17 cellular contexts compared by ENCODE assay signal in the genomic region with DNA sequence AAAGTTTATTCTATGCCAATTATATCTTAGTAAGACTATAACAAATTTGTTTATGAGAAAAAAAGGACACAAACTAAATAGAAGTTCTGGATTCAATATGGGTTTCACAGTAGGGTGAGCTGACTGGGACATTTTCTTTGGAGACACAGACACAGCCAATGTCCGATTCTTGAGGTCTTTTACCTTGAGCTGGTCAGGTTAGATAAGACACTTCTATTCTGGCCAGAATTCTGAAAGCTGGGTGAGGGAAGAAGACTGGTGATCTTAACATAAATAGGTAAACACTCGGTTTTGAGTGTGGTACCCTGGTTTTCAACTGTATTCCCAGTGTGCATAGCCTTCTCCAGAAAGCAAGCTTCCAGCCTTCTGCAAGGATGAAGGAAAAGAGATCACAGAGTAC. TPM values are rescaled to one million over a fixed set of nuclear protein-coding genes. Genes with fewer than 3 reads are reported as not detected.
DNase-seq lines count a peak whose midpoint lies in the region; ATAC-seq, FAIRE-seq and TF ChIP-seq lines count a peak whose summit lies in the region.
"Had no signal": no experiment of that assay in that cellular context is flagged by ENCODE, and none has a peak within 500 bp of the region (broad histone marks: within the 10 kb centered on the region; RNA-seq: fewer than 3 reads in every experiment).

No MANE protein-coding gene starts in this region.

- H3K36me3 Mint-ChIP-seq in T-helper 17 cell (ENCODE audit: low read depth) (peaks cover 6% of the 10 kb centered on the region), memory B cell (peaks cover 15% of the 10 kb centered on the region), WTC11 (no peaks in the 10 kb centered on the region)
- no peaks in the 10 kb centered on the region for H3K36me3 Mint-ChIP-seq in CD4-positive, alpha-beta T cell (ENCODE audit: low read depth)

- ATAC-seq in T-helper 17 cell (no peak), memory B cell (ENCODE audit: low read depth) (no peak), WTC11 (no peak), GM19328 (IDR thresholded peaks at IDR 0.05; ENCODE audit: unreplicated experiment) (no peak)
- no peak for ATAC-seq in CD4-positive, alpha-beta T cell (ENCODE audit: poor library complexity)
- ATAC-seq: A549, HepG2 had no signal

- no peak overlapping the region for H3K27ac ChIP-seq in CD4-positive, alpha-beta T cell (ENCODE audit: low read depth, low read length)
- H3K27ac ChIP-seq: A549; BLaER1 treated with 17β-estradiol and CSF1 and Interleukin-3, amounts not matched to agents 10 nM and 100 nM had no signal

- H3K4me1 Mint-ChIP-seq in T-helper 17 cell (peaks cover 58% of the 10 kb centered on the region), memory B cell (peaks cover 58% of the 10 kb centered on the region), WTC11 (peaks cover 33% of the 10 kb centered on the region)
- peaks cover 88% of the 10 kb centered on the region for H3K4me1 Mint-ChIP-seq in CD4-positive, alpha-beta T cell (ENCODE audit: low read depth)

- FAIRE-seq in H54 (lab: Jason Lieb, UNC), result peak; percentile 50
- FAIRE-seq: A549, GM18507, H1, HepG2 had no signal

- H3K9me3 Mint-ChIP-seq in memory B cell (no peaks in the 10 kb centered on the region), WTC11 (no peaks in the 10 kb centered on the region)
- no peaks in the 10 kb centered on the region for H3K9me3 Mint-ChIP-seq in CD4-positive, alpha-beta T cell

- TF ChIP-seq POLR2A in H54 (IDR thresholded peaks at IDR 0.05; ENCODE audit: low read depth, low read length), result no peak

- intact Hi-C loops in CD4-positive, alpha-beta T cell (cut with DNase I, micrococcal nuclease), result loop anchor here in 1 of 2 experiments (5.0 kb wide), 2 partner anchors 46 to 61 kb away; no protein-coding TSS in a partner anchor

- TF ChIP-seq CTCF in CD4-positive, alpha-beta T cell (IDR thresholded peaks at IDR 0.05), result no peak
- no peak for TF ChIP-seq CTCF in WTC11 (IDR thresholded peaks at IDR 0.05)

- H3K9me3 ChIP-seq in T-helper 17 cell (ENCODE audit: control insufficient read depth, low read length, poor library complexity, severe bottlenecking), result no peaks in the 10 kb centered on the region
- no peaks in the 10 kb centered on the region for H3K9me3 ChIP-seq in CD4-positive, alpha-beta T cell (ENCODE audit: control insufficient read depth, low read length)
- H3K9me3 ChIP-seq: A549; BLaER1 treated with 17β-estradiol and CSF1 and Interleukin-3, amounts not matched to agents 10 nM and 100 nM; HAP-1 had no signal

- in situ Hi-C loops in ACHN (cut with HindIII; ENCODE audit: low pct_ligation_motif_present, low pct_unique_long_range_greater_than_20kb, low sequenced_read_pairs), result no loop called here

- CTCF ChIA-PET in CD4-positive, alpha-beta T cell (lab: Charles Lee), result interaction anchor here (0.7 to 1.6 kb wide), 2 partner anchors 35 to 251 kb away, joined by 3 to 4 read pairs; no protein-coding TSS in a partner anchor
- CTCF ChIA-PET in WTC11 (lab: Charles Lee), result interaction anchor here (0.8 to 1.6 kb wide), 2 partner anchors 9 to 10 kb away, joined by 3 to 5 read pairs; no protein-coding TSS in a partner anchor

- peak overlapping the region; percentile 65 for H3K4me3 Mint-ChIP-seq in T-helper 17 cell
- H3K4me3 Mint-ChIP-seq in memory B cell, result peak overlapping the region; percentile 3
- H3K4me3 Mint-ChIP-seq in CD4-positive, alpha-beta T cell, result no peak overlapping the region
- no peak overlapping the region for H3K4me3 Mint-ChIP-seq in WTC11

- DNase-seq in H54 (ENCODE audit: insufficient read length, low spot score) (no peak), T-helper 17 cell (no peak), memory B cell (ENCODE audit: low spot score in 2 of 2) (no peak), ACHN (no peak), WTC11 (ENCODE audit: low spot score) (no peak)
- no peak for DNase-seq in CD4-positive, alpha-beta T cell
- DNase-seq: DMS153, DMS79, GF-D8, Karpas-422 had no signal

- peak overlapping the region; percentile 89 for H3K27ac Mint-ChIP-seq in T-helper 17 cell
- peak overlapping the region; percentile 64 for H3K27ac Mint-ChIP-seq in memory B cell
- no peak overlapping the region for H3K27ac Mint-ChIP-seq in CD4-positive, alpha-beta T cell
- H3K27ac Mint-ChIP-seq in WTC11, result no peak overlapping the region; the same call in 1 of the 2 replicates

- no peaks in the 10 kb centered on the region for H3K27me3 ChIP-seq in CD4-positive, alpha-beta T cell (ENCODE audit: control insufficient read depth, insufficient read depth, low read length)
- H3K27me3 ChIP-seq: BLaER1 treated with 17β-estradiol and CSF1 and Interleukin-3, amounts not matched to agents 10 nM and 100 nM had no signal

- POLR2A ChIA-PET in CD4-positive, alpha-beta T cell (lab: Charles Lee), result no interaction called here
- POLR2A ChIA-PET in WTC11 (lab: Charles Lee), result interaction anchor here (0.7 kb wide), 1 partner anchor 20 kb away, joined by 3 read pairs; no protein-coding TSS in a partner anchor

- H3K27me3 Mint-ChIP-seq in T-helper 17 cell (no peaks in the 10 kb centered on the region), memory B cell (no peaks in the 10 kb centered on the region), WTC11 (ENCODE audit: low read depth) (no peaks in the 10 kb centered on the region)
- H3K27me3 Mint-ChIP-seq in CD4-positive, alpha-beta T cell, result no peaks in the 10 kb centered on the region

TF ChIP-seq in WTC11, 78 proteins besides CTCF, POLR2A, EP300 and RAD21:
- TF ChIP-seq OVOL2 (CRISPR knock-in tag; IDR thresholded peaks at IDR 0.05; ENCODE audit: borderline replicate concordance), result no peak
- no peak for TF ChIP-seq ZNF219 (CRISPR knock-in tag; IDR thresholded peaks at IDR 0.05; ENCODE audit: borderline replicate concordance)
- TF ChIP-seq TCF7 (CRISPR knock-in tag; IDR thresholded peaks at IDR 0.05; ENCODE audit: low read depth), result no peak
- no peak for TF ChIP-seq ZNF121 (CRISPR knock-in tag; IDR thresholded peaks at IDR 0.05)
- no peak for TF ChIP-seq ZNF263 (CRISPR knock-in tag; IDR thresholded peaks at IDR 0.05; ENCODE audit: low read depth)
- TF ChIP-seq, protein P1, sequence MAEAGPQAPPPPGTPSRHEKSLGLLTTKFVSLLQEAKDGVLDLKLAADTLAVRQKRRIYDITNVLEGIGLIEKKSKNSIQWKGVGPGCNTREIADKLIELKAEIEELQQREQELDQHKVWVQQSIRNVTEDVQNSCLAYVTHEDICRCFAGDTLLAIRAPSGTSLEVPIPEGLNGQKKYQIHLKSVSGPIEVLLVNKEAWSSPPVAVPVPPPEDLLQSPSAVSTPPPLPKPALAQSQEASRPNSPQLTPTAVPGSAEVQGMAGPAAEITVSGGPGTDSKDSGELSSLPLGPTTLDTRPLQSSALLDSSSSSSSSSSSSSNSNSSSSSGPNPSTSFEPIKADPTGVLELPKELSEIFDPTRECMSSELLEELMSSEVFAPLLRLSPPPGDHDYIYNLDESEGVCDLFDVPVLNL (CRISPR knock-in tag; IDR thresholded peaks at IDR 0.05; ENCODE audit: borderline replicate concordance, low read depth), result no peak
- TF ChIP-seq, protein P2, sequence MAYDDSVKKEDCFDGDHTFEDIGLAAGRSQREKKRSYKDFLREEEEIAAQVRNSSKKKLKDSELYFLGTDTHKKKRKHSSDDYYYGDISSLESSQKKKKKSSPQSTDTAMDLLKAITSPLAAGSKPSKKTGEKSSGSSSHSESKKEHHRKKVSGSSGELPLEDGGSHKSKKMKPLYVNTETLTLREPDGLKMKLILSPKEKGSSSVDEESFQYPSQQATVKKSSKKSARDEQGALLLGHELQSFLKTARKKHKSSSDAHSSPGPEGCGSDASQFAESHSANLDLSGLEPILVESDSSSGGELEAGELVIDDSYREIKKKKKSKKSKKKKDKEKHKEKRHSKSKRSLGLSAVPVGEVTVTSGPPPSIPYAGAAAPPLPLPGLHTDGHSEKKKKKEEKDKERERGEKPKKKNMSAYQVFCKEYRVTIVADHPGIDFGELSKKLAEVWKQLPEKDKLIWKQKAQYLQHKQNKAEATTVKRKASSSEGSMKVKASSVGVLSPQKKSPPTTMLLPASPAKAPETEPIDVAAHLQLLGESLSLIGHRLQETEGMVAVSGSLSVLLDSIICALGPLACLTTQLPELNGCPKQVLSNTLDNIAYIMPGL (CRISPR knock-in tag; IDR thresholded peaks at IDR 0.05), result no peak
- TF ChIP-seq, protein P3, sequence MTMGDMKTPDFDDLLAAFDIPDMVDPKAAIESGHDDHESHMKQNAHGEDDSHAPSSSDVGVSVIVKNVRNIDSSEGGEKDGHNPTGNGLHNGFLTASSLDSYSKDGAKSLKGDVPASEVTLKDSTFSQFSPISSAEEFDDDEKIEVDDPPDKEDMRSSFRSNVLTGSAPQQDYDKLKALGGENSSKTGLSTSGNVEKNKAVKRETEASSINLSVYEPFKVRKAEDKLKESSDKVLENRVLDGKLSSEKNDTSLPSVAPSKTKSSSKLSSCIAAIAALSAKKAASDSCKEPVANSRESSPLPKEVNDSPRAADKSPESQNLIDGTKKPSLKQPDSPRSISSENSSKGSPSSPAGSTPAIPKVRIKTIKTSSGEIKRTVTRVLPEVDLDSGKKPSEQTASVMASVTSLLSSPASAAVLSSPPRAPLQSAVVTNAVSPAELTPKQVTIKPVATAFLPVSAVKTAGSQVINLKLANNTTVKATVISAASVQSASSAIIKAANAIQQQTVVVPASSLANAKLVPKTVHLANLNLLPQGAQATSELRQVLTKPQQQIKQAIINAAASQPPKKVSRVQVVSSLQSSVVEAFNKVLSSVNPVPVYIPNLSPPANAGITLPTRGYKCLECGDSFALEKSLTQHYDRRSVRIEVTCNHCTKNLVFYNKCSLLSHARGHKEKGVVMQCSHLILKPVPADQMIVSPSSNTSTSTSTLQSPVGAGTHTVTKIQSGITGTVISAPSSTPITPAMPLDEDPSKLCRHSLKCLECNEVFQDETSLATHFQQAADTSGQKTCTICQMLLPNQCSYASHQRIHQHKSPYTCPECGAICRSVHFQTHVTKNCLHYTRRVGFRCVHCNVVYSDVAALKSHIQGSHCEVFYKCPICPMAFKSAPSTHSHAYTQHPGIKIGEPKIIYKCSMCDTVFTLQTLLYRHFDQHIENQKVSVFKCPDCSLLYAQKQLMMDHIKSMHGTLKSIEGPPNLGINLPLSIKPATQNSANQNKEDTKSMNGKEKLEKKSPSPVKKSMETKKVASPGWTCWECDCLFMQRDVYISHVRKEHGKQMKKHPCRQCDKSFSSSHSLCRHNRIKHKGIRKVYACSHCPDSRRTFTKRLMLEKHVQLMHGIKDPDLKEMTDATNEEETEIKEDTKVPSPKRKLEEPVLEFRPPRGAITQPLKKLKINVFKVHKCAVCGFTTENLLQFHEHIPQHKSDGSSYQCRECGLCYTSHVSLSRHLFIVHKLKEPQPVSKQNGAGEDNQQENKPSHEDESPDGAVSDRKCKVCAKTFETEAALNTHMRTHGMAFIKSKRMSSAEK (CRISPR knock-in tag; IDR thresholded peaks at IDR 0.05; ENCODE audit: borderline replicate concordance), result no peak

RNA-seq across cellular contexts. Expression of a gene that starts 10.0 kb away (rescaled TPM):
- total RNA-seq in T-helper 17 cell, result 100 to 1,000 TPM; 123 to 158 TPM
- 100 to 1,000 TPM in 1 of 2 experiments, 10 to 100 TPM in 1; 98.2 to 100 TPM for total RNA-seq in CD4-positive, alpha-beta T cell
- total RNA-seq in WTC11 (2021), result 29.6 to 31.7 TPM (median 31.3 TPM) in 3 replicates

Comparison
In these comparisons a context has a peak if more than half of its experiments do, and no peak if none do; other contexts are left out.
1. H3K27ac Mint-ChIP-seq: peak in T-helper 17 cell (single experiment) and memory B cell (single experiment); none in CD4-positive, alpha-beta T cell (single experiment) and WTC11 (single experiment).
2. H3K4me3 Mint-ChIP-seq: peak in T-helper 17 cell (single experiment) and memory B cell (single experiment); none in CD4-positive, alpha-beta T cell (single experiment) and WTC11 (single experiment).